In the genomic region with DNA sequence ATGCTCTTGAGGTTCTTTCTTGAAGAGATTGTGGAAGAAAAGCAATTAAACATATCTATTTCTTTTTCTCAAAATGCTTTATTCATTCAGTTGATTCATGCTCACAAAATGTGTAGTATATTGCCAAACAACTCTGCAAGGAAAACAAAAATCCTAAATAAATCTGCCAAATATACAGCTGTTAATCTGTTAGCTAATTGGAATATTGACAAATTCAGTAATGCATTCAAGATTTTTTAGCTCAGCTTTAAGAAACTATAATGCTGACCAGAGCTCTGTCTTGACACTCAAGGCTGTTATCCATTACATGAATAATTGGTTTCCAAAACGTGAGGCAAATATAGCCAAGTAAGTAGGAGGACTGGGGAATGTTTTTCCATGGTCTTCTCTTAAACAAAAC, we compare ENCODE assay signal across 16 cellular contexts.
A peak's percentile ranks its signal among the peaks of the same experiment; 100 is the strongest.
DNase-seq lines count a peak whose midpoint lies in the region; TF ChIP-seq lines count a peak whose summit lies in the region.
"Had no signal": no experiment of that assay in that cellular context is flagged by ENCODE, and none has a peak within 500 bp of the region (broad histone marks: within the 10 kb centered on the region; RNA-seq: fewer than 3 reads in every experiment).

No MANE protein-coding gene starts in this region.

- H3K4me1 ChIP-seq in BE2C (peaks cover 7% of the 10 kb centered on the region; the same call in 1 of the 2 replicates), Karpas-422 (ENCODE audit: low read length) (no peaks in the 10 kb centered on the region)

- H3K4me2 ChIP-seq in Karpas-422 (ENCODE audit: low read depth, low read length, poor library complexity, severe bottlenecking), result no peak overlapping the region
- H3K4me2 ChIP-seq: GM23338 had no signal

- in situ Hi-C loops in KBM-7 (cut with MboI; ENCODE audit: low pct_unique_long_range_greater_than_20kb, low sequenced_read_pairs), result no loop called here

- H3K27ac ChIP-seq in dorsolateral prefrontal cortex, result peak overlapping the region in 44 of 59 donors; percentile 0 to 97 (median 52)
- H3K27ac ChIP-seq in Karpas-422 (ENCODE audit: low read length), result no peak overlapping the region

- H4K20me1 ChIP-seq in Karpas-422 (ENCODE audit: insufficient read depth, low read depth, low read length), result no peaks in the 10 kb centered on the region

- intact Hi-C loops in dorsolateral prefrontal cortex (cut with DNase I), result loop anchor here in 1 of 2 donors (10.0 kb wide), 1 partner anchor 149 kb away; a partner anchor contains a TSS

- no peak overlapping the region for H2AFZ ChIP-seq in Karpas-422 (ENCODE audit: low read length)
- H2AFZ ChIP-seq: GM23338 had no signal

- H3K27me3 ChIP-seq in dorsolateral prefrontal cortex (no peaks in the 10 kb centered on the region), BE2C (no peaks in the 10 kb centered on the region), Karpas-422 (ENCODE audit: low read length) (no peaks in the 10 kb centered on the region)

- H3K36me3 ChIP-seq in BE2C, result no peaks in the 10 kb centered on the region
- no peaks in the 10 kb centered on the region for H3K36me3 ChIP-seq in Karpas-422 (ENCODE audit: insufficient read depth, low read length)

- no peaks in the 10 kb centered on the region for H3K79me2 ChIP-seq in Karpas-422 (ENCODE audit: low read length)

- H3K9me3 ChIP-seq in BE2C (no peaks in the 10 kb centered on the region), Karpas-422 (ENCODE audit: low read length) (no peaks in the 10 kb centered on the region; the same call in 1 of the 2 replicates)

- no peak overlapping the region for H3K9ac ChIP-seq in Karpas-422 (ENCODE audit: low read length)

- H3K4me3 ChIP-seq in dorsolateral prefrontal cortex (no peak overlapping the region), fibroblast of the aortic adventitia (ENCODE audit: low read depth, low read length) (no peak overlapping the region), BE2C (ENCODE audit: low read depth, low read length) (no peak overlapping the region), Karpas-422 (ENCODE audit: low read length) (no peak overlapping the region)
- H3K4me3 ChIP-seq: GM12878, GM23338 had no signal

- DNase-seq in GM04503 (ENCODE audit: low read depth), result peak; percentile 22
- DNase-seq in dorsolateral prefrontal cortex, result no peak
- DNase-seq in fibroblast of the aortic adventitia (ENCODE audit: low read depth), result peak; percentile 29
- DNase-seq in BE2C, result no peak
- DNase-seq in Karpas-422, result no peak
- no peak for DNase-seq in KBM-7
- no peak for DNase-seq in NCI-H2227 treated with DMSO at 0.1 percent for 48 hours (lab: John Stamatoyannopoulos, UW)
- DNase-seq: C1 segment of cervical spinal cord; CD4-positive, alpha-beta T cell; DND-41; GDM1; H9; IMR-90; KG1 had no signal

- H3K9me2 ChIP-seq in Karpas-422 (replicated peaks; ENCODE audit: insufficient read depth, low read length), result no peaks in the 10 kb centered on the region

- TF ChIP-seq CTCF in dorsolateral prefrontal cortex (IDR thresholded peaks at IDR 0.05 in 54 of 56, conservative IDR thresholded peaks at IDR 0.05 in 2 of 56; ENCODE audit: low read depth in 1 of 56, partially characterized antibody in 56 of 56) (peak in 1 of 56 donors; percentile 9), fibroblast of the aortic adventitia (IDR thresholded peaks at IDR 0.05; ENCODE audit: insufficient read depth, low read length) (no peak), BE2C (IDR thresholded peaks at IDR 0.05; ENCODE audit: low read depth, low read length) (no peak)

Comparison
In these comparisons a context has a peak if more than half of its experiments do, and no peak if none do; other contexts are left out.
1. DNase-seq: peak in GM04503 (single experiment) and fibroblast of the aortic adventitia (single experiment); none in dorsolateral prefrontal cortex (0 of 10), BE2C (single experiment), Karpas-422 (single experiment), KBM-7 (single experiment) and NCI-H2227 treated with DMSO at 0.1 percent for 48 hours (single experiment).